In genomic region chr11:29373725-29374124, GRCh38 we compare ENCODE assay signal across 28 cellular contexts.
"Had no signal": no experiment of that assay in that cellular context is flagged by ENCODE, and none has a peak within 500 bp of the region (broad histone marks: within the 10 kb centered on the region; RNA-seq: fewer than 3 reads in every experiment).

No MANE protein-coding gene starts in this region.

- H3K4me1 ChIP-seq: colonic mucosa, esophagus muscularis mucosa, esophagus squamous epithelium, foreskin keratinocyte, gastrocnemius medialis, gastroesophageal sphincter, heart left ventricle, heart right ventricle had no signal

- DNase-seq: colonic mucosa; cortex of kidney; dermis blood vessel endothelial cell; dorsolateral prefrontal cortex; effector CD4-positive, alpha-beta T cell; effector CD8-positive, alpha-beta T cell; effector memory CD4-positive, alpha-beta T cell; effector memory CD8-positive, alpha-beta T cell; endodermal cell; erythroblast; esophagus squamous epithelium; foreskin fibroblast; foreskin keratinocyte; foreskin melanocyte; gastrocnemius medialis; glutamatergic neuron; head of caudate nucleus; heart left ventricle; heart right ventricle had no signal

- H3K27ac Mint-ChIP-seq: dendritic cell treated with granulocyte-macrophage colony-stimulating factor and Interleukin-4, amounts not matched to agents 40 ng/mL and 50 ng/mL, for 4 days; effector memory CD8-positive, alpha-beta T cell; endodermal cell had no signal

- H3K9me3 ChIP-seq: colonic mucosa, gastrocnemius medialis had no signal

- H3K27ac ChIP-seq: colonic mucosa, coronary artery, dorsolateral prefrontal cortex, epithelial cell of prostate, esophagus muscularis mucosa, esophagus squamous epithelium, foreskin keratinocyte, gastrocnemius medialis, gastroesophageal sphincter, heart left ventricle, heart right ventricle had no signal

- H3K4me3 Mint-ChIP-seq: dendritic cell treated with granulocyte-macrophage colony-stimulating factor and Interleukin-4, amounts not matched to agents 40 ng/mL and 50 ng/mL, for 4 days; effector memory CD8-positive, alpha-beta T cell; endodermal cell had no signal

- H3K27me3 Mint-ChIP-seq: dendritic cell treated with granulocyte-macrophage colony-stimulating factor and Interleukin-4, amounts not matched to agents 40 ng/mL and 50 ng/mL, for 4 days; effector memory CD8-positive, alpha-beta T cell had no signal

- H3K27me3 ChIP-seq: colonic mucosa, dorsolateral prefrontal cortex, esophagus muscularis mucosa, esophagus squamous epithelium, foreskin keratinocyte, gastrocnemius medialis, gastroesophageal sphincter, heart left ventricle, heart right ventricle had no signal

- H3K4me1 Mint-ChIP-seq: endodermal cell had no signal

- ATAC-seq: effector memory CD8-positive, alpha-beta T cell; esophagus mucosa; foreskin keratinocyte; gastrocnemius medialis; gastroesophageal sphincter; heart left ventricle; heart right ventricle had no signal

- FAIRE-seq: colon, endometrium, endothelial cell of umbilical vein had no signal

- H3K36me3 ChIP-seq: colonic mucosa, esophagus muscularis mucosa, esophagus squamous epithelium, gastrocnemius medialis, gastroesophageal sphincter, heart left ventricle, heart right ventricle had no signal

- H3K4me3 ChIP-seq: colonic mucosa, coronary artery, dorsolateral prefrontal cortex, esophagus muscularis mucosa, esophagus squamous epithelium, gastrocnemius medialis, gastroesophageal sphincter, heart left ventricle, heart right ventricle had no signal
